Comparison of ENCODE assay signal across 8 cellular contexts in the genomic region with DNA sequence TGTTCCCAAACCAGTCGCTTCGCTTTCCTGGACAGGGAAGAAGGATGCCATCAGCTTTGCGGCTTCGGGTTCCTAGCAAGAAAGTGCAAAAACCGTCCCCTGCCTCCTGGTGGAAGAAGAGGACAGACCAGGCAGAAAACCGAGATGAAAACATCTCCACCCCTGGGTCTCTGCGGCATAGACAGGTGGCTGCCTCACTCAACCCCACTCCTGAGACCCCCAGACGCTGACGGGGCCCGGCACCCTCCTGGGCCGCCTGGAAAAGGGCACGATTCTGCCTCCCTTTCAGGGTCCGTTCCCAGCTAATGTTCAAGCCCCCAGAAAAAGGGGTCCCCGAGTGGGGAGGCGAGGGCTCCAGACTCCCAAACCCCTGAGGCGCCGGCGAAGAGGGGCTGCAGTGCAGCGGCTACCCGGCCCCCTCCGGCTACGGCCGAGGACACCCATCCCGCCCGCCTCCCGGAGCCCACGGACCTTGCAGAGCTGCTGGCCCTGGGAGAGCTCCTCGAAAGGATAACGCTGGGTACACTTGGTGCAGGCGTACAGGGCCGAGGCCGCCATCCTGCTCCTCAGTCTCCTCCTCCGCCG. TPM values are rescaled to one million over a fixed set of nuclear protein-coding genes. Genes with fewer than 3 reads are reported as not detected.
A peak's percentile ranks its signal among the peaks of the same experiment; 100 is the strongest.
DNase-seq lines count a peak whose midpoint lies in the region; ATAC-seq, FAIRE-seq and TF ChIP-seq lines count a peak whose summit lies in the region.

No MANE protein-coding gene starts in this region.

- H3K9me3 ChIP-seq in Panc1 (ENCODE audit: control insufficient read depth, insufficient read depth, low read depth, low read length) = no peaks in the 10 kb centered on the region
- no peaks in the 10 kb centered on the region for H3K9me3 ChIP-seq in GM12878 (replicated peaks; ENCODE audit: control insufficient read depth, insufficient read depth, low read length)
- no peaks in the 10 kb centered on the region for H3K9me3 ChIP-seq in iPS-20b (ENCODE audit: insufficient read depth, low read depth, low read length)

- DNase-seq in DMS153 (lab: John Stamatoyannopoulos, UW) (peak; percentile 26), H7 (peak; percentile 54), Panc1 (ENCODE audit: low read depth, low spot score) (no peak), GM12878 (ENCODE audit: low read depth, low spot score) (no peak), HPDE6-E6E7 (ENCODE audit: extremely low spot score) (no peak)
- DNase-seq in stimulated activated CD4-positive, alpha-beta T cell treated with anti-CD3 and anti-CD28 coated beads, Interleukin-1b, Interleukin-23, amount 100 ng/mL, for 24 hours (ENCODE audit: low read depth in 4 of 4, low spot score in 1 of 4) = peak in 3 of 4 experiments; percentile 2 to 12 (median 8)

- peak overlapping the region; percentile 19 for H3K4me2 ChIP-seq in GM12878 (ENCODE audit: control insufficient read depth, insufficient read depth)

- peaks cover 59% of the 10 kb centered on the region for H3K79me2 ChIP-seq in GM12878 (ENCODE audit: control insufficient read depth, insufficient read depth, low read length)

- CTCF ChIA-PET in Panc1 (lab: Charles Lee) = no interaction called here
- CTCF ChIA-PET in GM12878 (lab: Yijun Ruan, JAX) = interaction anchor here (0.6 to 3.3 kb wide), 12 partner anchors 9 to 675 kb away, joined by 3 to 16 read pairs (median 4); a partner anchor contains a TSS

- peak overlapping the region; percentile 94 for H3K9ac ChIP-seq in GM12878 (ENCODE audit: control insufficient read depth, insufficient read depth, low read length)
- H3K9ac ChIP-seq in iPS-20b (ENCODE audit: low read depth, low read length) = peak overlapping the region; percentile 98; the same call in 1 of the 2 replicates

- in situ Hi-C loops in Panc1 (cut with HindIII; ENCODE audit: low pct_unique_long_range_greater_than_20kb, low sequenced_read_pairs) = no loop called here
- in situ Hi-C loops in GM12878 (cut with MboI) = no loop called here

- RAD21 ChIA-PET in GM12878 (lab: Charles Lee; ENCODE audit: unreplicated experiment) = interaction anchor here (1.0 to 3.1 kb wide), 7 partner anchors 9 to 720 kb away, joined by 3 to 12 read pairs (median 6); a partner anchor contains a TSS

- TF ChIP-seq CTCF in Panc1 (IDR thresholded peaks at IDR 0.05) = no peak
- TF ChIP-seq CTCF in GM12878 (IDR thresholded peaks at IDR 0.05 in 2 of 3, conservative IDR thresholded peaks at IDR 0.05 in 1 of 3; ENCODE audit: control insufficient read depth in 2 of 3, extremely low read depth in 1 of 3, insufficient read depth in 1 of 3, low read depth in 3 of 3, low read length in 3 of 3) = peak; percentile 14 to 29 (median 25); a peak in 2 of 6 replicates

- H3K4me1 ChIP-seq in Panc1 (ENCODE audit: control insufficient read depth, insufficient read depth, low read length) (peaks cover 26% of the 10 kb centered on the region), GM12878 (ENCODE audit: control insufficient read depth, insufficient read depth, low read length) (0 out of 2 replicates have a peak, but pooled peaks cover 3% of the 10 kb centered on the region), iPS-20b (ENCODE audit: insufficient read depth, low read length) (peaks cover 7% of the 10 kb centered on the region; the same call in 1 of the 2 replicates)

- peak; percentile 1; the same call in 1 of the 2 replicates for ATAC-seq in Panc1
- ATAC-seq in GM12878 = peak; percentile 6; the same call in 2 of the 3 replicates
- no peak for ATAC-seq in HG02759 (IDR thresholded peaks at IDR 0.05; ENCODE audit: unreplicated experiment)

- no peak for FAIRE-seq in GM12878 (lab: Jason Lieb, UNC)

- peak overlapping the region; percentile 75 for H2AFZ ChIP-seq in GM12878 (ENCODE audit: control insufficient read depth, low read depth, low read length)

- BruUV-seq in Panc1 (replicated peaks; lab: Mats Ljungman, UMichigan) (no TSS peak), GM12878 (replicated peaks; lab: Mats Ljungman, UMichigan) (no TSS peak)

- H3K4me3 ChIP-seq in H7 (ENCODE audit: insufficient read depth, low read depth, low read length) (peak overlapping the region; percentile 70), Panc1 (ENCODE audit: low read depth in 2 of 2, low read length in 2 of 2) (peak overlapping the region; percentile 90 to 99), GM12878 (peak overlapping the region; percentile 85), iPS-20b (ENCODE audit: low read length) (peak overlapping the region; percentile 94)

- POLR2A ChIA-PET in Panc1 (lab: Charles Lee) (interaction anchor here (0.6 to 0.9 kb wide), 4 partner anchors 28 to 722 kb away, joined by 3 read pairs; a partner anchor contains a TSS), GM12878 (lab: Charles Lee) (interaction anchor here (0.6 to 5.5 kb wide), 10 partner anchors 10 to 722 kb away, joined by 3 to 29 read pairs (median 8); a partner anchor contains a TSS)

- SMC1A ChIA-PET in GM12878 (lab: Charles Lee; ENCODE audit: uncharacterized antibody, unreplicated experiment) = interaction anchor here (0.5 to 5.6 kb wide), 12 partner anchors 10 to 728 kb away, joined by 3 to 37 read pairs (median 4); a partner anchor contains a TSS

- no peak for TF ChIP-seq EP300 in GM12878 (IDR thresholded peaks at IDR 0.05; ENCODE audit: borderline replicate concordance in 1 of 2, control insufficient read depth in 1 of 2, low read depth in 2 of 2, low read length in 2 of 2)

- H3K27ac ChIP-seq in Panc1 (ENCODE audit: low read length) = peak overlapping the region; percentile 97
- peak overlapping the region; percentile 90 for H3K27ac ChIP-seq in GM12878 (ENCODE audit: control insufficient read depth, insufficient read depth)
- peak overlapping the region; percentile 48 for H3K27ac ChIP-seq in iPS-20b (ENCODE audit: low read length)

- H3K36me3 ChIP-seq in H7 (replicated peaks; ENCODE audit: control insufficient read depth, insufficient read depth, low read length) (peaks cover 11% of the 10 kb centered on the region), Panc1 (ENCODE audit: control insufficient read depth, insufficient read depth, low read length) (peaks cover 33% of the 10 kb centered on the region), GM12878 (ENCODE audit: control insufficient read depth in 2 of 2, insufficient read depth in 2 of 2, low read length in 1 of 2) (peaks cover 0 to 7% of the 10 kb centered on the region in 2 experiments; a peak in 3 of 4 replicates), iPS-20b (ENCODE audit: insufficient read depth, low read depth, low read length) (peaks cover 39% of the 10 kb centered on the region)

- intact Hi-C loops in Panc1 (cut with micrococcal nuclease; ENCODE audit: unreplicated experiment) (loop anchor here (10.0 kb wide), 1 partner anchor 1244 kb away; a partner anchor contains a TSS), GM12878 (cut with micrococcal nuclease; ENCODE audit: unreplicated experiment) (loop anchor here (1.0 to 10.0 kb wide), 3 partner anchors 600 to 824 kb away; a partner anchor contains a TSS)

- WGBS in GM12878 (ENCODE audit: insufficient coverage, insufficient replicate concordance, low lambda C conversion rate, missing lambda C conversion rate) = 2% methylated on average over 34 of the region's 34 CpGs

- no peak for TF ChIP-seq POLR2A in GM12878 (IDR thresholded peaks at IDR 0.05; ENCODE audit: low read depth, low read length)

- H3K27me3 ChIP-seq in H7 (ENCODE audit: control insufficient read depth, insufficient read depth, low read length) (no peaks in the 10 kb centered on the region), Panc1 (ENCODE audit: control insufficient read depth, insufficient read depth, low read length) (no peaks in the 10 kb centered on the region), GM12878 (replicated peaks in 1 of 2; ENCODE audit: control insufficient read depth in 2 of 2, insufficient read depth in 2 of 2, low read length in 1 of 2) (no peaks in the 10 kb centered on the region), iPS-20b (ENCODE audit: insufficient read depth, low read length) (no peaks in the 10 kb centered on the region)

- no peak for TF ChIP-seq RAD21 in GM12878 (IDR thresholded peaks at IDR 0.05; ENCODE audit: insufficient read depth, low read depth, low read length)

- H4K20me1 ChIP-seq in GM12878 (ENCODE audit: control insufficient read depth, insufficient read depth) = no peaks in the 10 kb centered on the region

RNA-seq across cellular contexts. Expression of a gene that starts 0.6 kb away (rescaled TPM):
- 25.0 and 38.3 TPM in 2 replicates for total RNA-seq in H7 (2014; rRNA removed; shearing (Covaris generic))
- 31.2 TPM for total RNA-seq in Panc1 (2021; ENCODE audit: unreplicated experiment)
- polyA plus RNA-seq in Panc1 (2012; ENCODE audit: insufficient read length) = 17.5 TPM
- total RNA-seq in GM12878 (2013; cell fraction: nucleolus; rRNA removed) = 197 and 200 TPM in 2 replicates
- total RNA-seq in GM12878 (2014; rRNA removed) = 23.2 and 27.8 TPM in 2 replicates
- total RNA-seq in GM12878 (2014; rRNA removed; fragmentation: Illumina TruSeq; extraction: Trizol) = 43.9 and 46.1 TPM in 2 replicates
- 28.5 and 29.1 TPM in 2 replicates for total RNA-seq in GM12878 (2021)
- polyA plus RNA-seq in GM12878 (2011; ENCODE audit: low read depth) = 16.3 TPM
- 56.8 and 101 TPM in 2 replicates for polyA plus RNA-seq in GM12878 (2011; rRNA removed)
- 16.9 TPM in 2 replicates for polyA plus RNA-seq in GM12878 (2011; cell fraction: cytosol; rRNA removed)
- polyA plus RNA-seq in GM12878 (2011; cell fraction: nucleus; rRNA removed) = 88.4 and 119 TPM in 2 replicates
- polyA plus RNA-seq in GM12878 (2012) = 26.7 and 28.5 TPM in 2 replicates
- 32.5 and 47.7 TPM in 2 replicates for polyA plus RNA-seq in GM12878 (2014; fragmentation: Illumina TruSeq; extraction: Trizol)
- polyA plus RNA-seq in GM12878 (2014; fragmentation: Nextera tagmentation; extraction: Ambion mirVana) = 10 to 100 TPM; 13.5 to 16.6 TPM
- 23.4 and 29.7 TPM in 2 replicates for polyA plus RNA-seq in GM12878 (2014; rRNA removed)
- 10 to 100 TPM; 24.9 to 25.5 TPM for polyA plus RNA-seq in GM12878 (2016; fragmentation: Nextera tagmentation; extraction: Ambion mirVana)
- 23.9 and 33.1 TPM in 2 replicates for polyA minus RNA-seq in GM12878 (2011; rRNA and poly(A)+ RNA removed)
- polyA minus RNA-seq in GM12878 (2011; cell fraction: cytosol; rRNA and poly(A)+ RNA removed) = 13.6 and 27.4 TPM in 2 replicates
- polyA minus RNA-seq in GM12878 (2011; cell fraction: nucleus; rRNA and poly(A)+ RNA removed) = 48.4 and 73.5 TPM in 2 replicates

RNA-seq across cellular contexts. Expression of a gene that starts 1.3 kb away (rescaled TPM):
- total RNA-seq in H7 (2014; rRNA removed; shearing (Covaris generic)) = 55.2 and 94.9 TPM in 2 replicates
- total RNA-seq in Panc1 (2021; ENCODE audit: unreplicated experiment) (50.3 TPM), GM12878 (2014; rRNA removed) (45.9 and 60.1 TPM in 2 replicates), GM12878 (2014; rRNA removed; fragmentation: Illumina TruSeq; extraction: Trizol) (69.5 and 73.4 TPM in 2 replicates), GM12878 (2021) (52.3 and 54.1 TPM in 2 replicates)
- polyA plus RNA-seq in Panc1 (2012; ENCODE audit: insufficient read length) = 18.7 TPM
- 223 and 235 TPM in 2 replicates for total RNA-seq in GM12878 (2013; cell fraction: nucleolus; rRNA removed)
- 26.0 TPM for polyA plus RNA-seq in GM12878 (2011; ENCODE audit: low read depth)
- polyA plus RNA-seq in GM12878 (2011; rRNA removed) (85.4 and 144 TPM in 2 replicates), GM12878 (2014; fragmentation: Illumina TruSeq; extraction: Trizol) (61.3 and 82.6 TPM in 2 replicates), GM12878 (2014; fragmentation: Nextera tagmentation; extraction: Ambion mirVana) (10 to 100 TPM; 19.4 to 25.8 TPM), GM12878 (2014; rRNA removed) (34.7 and 43.0 TPM in 2 replicates), GM12878 (2016; fragmentation: Nextera tagmentation; extraction: Ambion mirVana) (10 to 100 TPM; 70.4 to 77.0 TPM)
- polyA plus RNA-seq in GM12878 (2011; cell fraction: cytosol; rRNA removed) = 30.5 and 40.4 TPM in 2 replicates
- polyA plus RNA-seq in GM12878 (2011; cell fraction: nucleus; rRNA removed) = 74.9 and 83.5 TPM in 2 replicates
- polyA plus RNA-seq in GM12878 (2012) = 40.4 and 54.5 TPM in 2 replicates
- 43.2 and 68.8 TPM in 2 replicates for polyA minus RNA-seq in GM12878 (2011; rRNA and poly(A)+ RNA removed)
- polyA minus RNA-seq in GM12878 (2011; cell fraction: cytosol; rRNA and poly(A)+ RNA removed) = 18.0 and 28.1 TPM in 2 replicates
- 38.1 and 47.7 TPM in 2 replicates for polyA minus RNA-seq in GM12878 (2011; cell fraction: nucleus; rRNA and poly(A)+ RNA removed)

Comparison
In these comparisons a context has a peak if more than half of its experiments do, and no peak if none do; other contexts are left out.
1. DNase-seq: peak in DMS153 (single experiment), H7 (single experiment) and stimulated activated CD4-positive, alpha-beta T cell treated with anti-CD3 and anti-CD28 coated beads, Interleukin-1b, Interleukin-23, amount 100 ng/mL, for 24 hours (3 of 4); none in Panc1 (single experiment), GM12878 (single experiment) and HPDE6-E6E7 (single experiment).
2. Peak in every context shown above with its lines, with median percentiles within 50 percentile points of each other: H3K4me3 ChIP-seq and H3K27ac ChIP-seq.